23 cellular contexts compared by ENCODE assay signal in the genomic region with DNA sequence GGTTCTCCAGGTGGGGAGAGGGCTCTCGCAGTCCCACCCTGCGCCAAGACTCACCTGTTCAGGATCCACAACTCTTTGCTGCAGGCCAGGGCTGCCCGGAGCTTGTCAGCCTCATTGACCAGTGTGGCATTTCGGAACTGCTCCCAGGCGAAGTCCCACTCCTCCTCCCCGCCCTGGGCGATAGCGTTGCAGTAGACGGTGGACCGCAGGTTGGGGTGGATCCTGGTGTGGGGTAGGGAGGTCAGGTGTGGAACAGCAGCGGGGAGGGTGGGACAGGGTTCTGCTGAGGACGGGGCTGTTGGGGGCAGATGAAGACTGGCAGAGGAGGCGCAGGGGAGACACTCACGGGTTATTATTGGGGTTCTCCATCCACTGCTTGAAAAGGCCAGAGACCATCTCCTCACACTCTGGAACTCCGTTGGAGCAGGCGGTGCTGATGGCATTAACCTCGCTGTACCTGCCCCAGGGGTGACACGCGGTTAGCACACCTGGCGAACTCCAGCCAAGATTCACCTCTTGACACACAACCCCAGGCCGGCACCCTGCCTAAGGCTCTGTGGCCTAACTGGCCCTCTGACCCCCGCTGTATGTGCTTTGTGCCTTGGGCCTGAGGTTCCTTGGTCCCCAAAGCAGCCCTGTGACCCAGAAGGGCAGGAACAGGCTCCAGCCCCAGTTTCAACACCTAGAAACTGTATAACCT. TPM values are rescaled to one million over a fixed set of nuclear protein-coding genes. Genes with fewer than 3 reads are reported as not detected.
DNase-seq lines count a peak whose midpoint lies in the region; ATAC-seq, FAIRE-seq and TF ChIP-seq lines count a peak whose summit lies in the region.
"Had no signal": no experiment of that assay in that cellular context is flagged by ENCODE, and none has a peak within 500 bp of the region (broad histone marks: within the 10 kb centered on the region; RNA-seq: fewer than 3 reads in every experiment).

No MANE protein-coding gene starts in this region.

- in situ Hi-C loops in HepG2 (cut with HindIII; ENCODE audit: extremely low pct_ligation_motif_present, low pct_unique_long_range_greater_than_20kb) (no loop called here), HAP-1 (cut with MboI; ENCODE audit: low sequenced_read_pairs) (no loop called here)

- no peak for TF ChIP-seq EP300 in HepG2 (IDR thresholded peaks at IDR 0.05; ENCODE audit: low read depth in 2 of 2, low read length in 2 of 2)
- TF ChIP-seq EP300 in HepG2 (CRISPR knock-in tag; IDR thresholded peaks at IDR 0.05; ENCODE audit: borderline replicate concordance): no peak

- CTCF ChIA-PET in HepG2 (lab: Yijun Ruan, JAX; ENCODE audit: low intra/inter-chr PET ratio, low total read pairs): no interaction called here

- H3K27me3 ChIP-seq in H7 (ENCODE audit: control insufficient read depth, insufficient read depth, low read length): no peaks in the 10 kb centered on the region
- no peaks in the 10 kb centered on the region for H3K27me3 ChIP-seq in HepG2 (ENCODE audit: control insufficient read depth in 1 of 2, insufficient read depth in 2 of 2, low read length in 2 of 2)
- no peaks in the 10 kb centered on the region for H3K27me3 ChIP-seq in spleen (replicated peaks in 1 of 7)
- no peaks in the 10 kb centered on the region for H3K27me3 ChIP-seq in HAP-1 (ENCODE audit: low read depth)
- H3K27me3 ChIP-seq: SJSA1 had no signal

- peaks cover 9% of the 10 kb centered on the region for H3K9me3 Mint-ChIP-seq in chondrocyte (ENCODE audit: low read depth)

- POLR2A ChIA-PET in HepG2 (lab: Yijun Ruan, JAX): no interaction called here

- peak; percentile 32 for DNase-seq in H7
- peak; percentile 81 for DNase-seq in chondrocyte (ENCODE audit: low spot score)
- no peak for DNase-seq in HepG2 (ENCODE audit: low spot score)
- DNase-seq in spleen: peak; percentile 54
- no peak for DNase-seq in NCI-H345 treated with DMSO at 0.1 percent for 48 hours (lab: John Stamatoyannopoulos, UW; ENCODE audit: unreplicated experiment)
- no peak for DNase-seq in HAP-1 (ENCODE audit: low spot score in 2 of 2)
- DNase-seq: C1 segment of cervical spinal cord; CD4-positive, alpha-beta memory T cell; COR-L47; GM23248; H9; NCI-H1048; NCI-H1417; NCI-H1694; NCI-H2029 treated with DMSO at 0.1 percent for 48 hours; NCI-H510A; NCI-H774; PC-3 had no signal

- H3K4me3 ChIP-seq in H7 (ENCODE audit: insufficient read depth, low read depth, low read length): no peak overlapping the region
- H3K4me3 ChIP-seq in HepG2 (replicated peaks in 1 of 3; ENCODE audit: insufficient read depth in 1 of 3, low read depth in 2 of 3, low read length in 3 of 3): no peak overlapping the region
- H3K4me3 ChIP-seq in spleen: no peak overlapping the region
- H3K4me3 ChIP-seq in HAP-1: no peak overlapping the region
- H3K4me3 ChIP-seq: A549, GM23248, SJSA1 had no signal

- H3K4me1 ChIP-seq in HepG2 (ENCODE audit: insufficient read depth, low read length) (peaks cover 17% of the 10 kb centered on the region), spleen (no peaks in the 10 kb centered on the region), HAP-1 (no peaks in the 10 kb centered on the region)

- intact Hi-C loops in HepG2 (cut with micrococcal nuclease; ENCODE audit: unreplicated experiment) (no loop called here), spleen (cut with DNase I; ENCODE audit: low total_unique reads) (no loop called here)

- no peak overlapping the region for H2AFZ ChIP-seq in HepG2 (ENCODE audit: low read length)
- H2AFZ ChIP-seq: GM23248 had no signal

- no peak overlapping the region for H3K27ac Mint-ChIP-seq in chondrocyte (ENCODE audit: unreplicated experiment)
- H3K27ac Mint-ChIP-seq: CD4-positive, alpha-beta memory T cell; H9 had no signal

- ATAC-seq in HepG2: peak; percentile 25; the same call in 2 of the 3 replicates
- ATAC-seq in HG02938 (IDR thresholded peaks at IDR 0.05; ENCODE audit: unreplicated experiment): no peak
- ATAC-seq: PC-3, Right ventricle myocardium inferior had no signal

- no peak overlapping the region for H3K4me3 Mint-ChIP-seq in chondrocyte (ENCODE audit: unreplicated experiment)
- H3K4me3 Mint-ChIP-seq: CD4-positive, alpha-beta memory T cell; H9 had no signal

- H3K36me3 ChIP-seq in H7 (replicated peaks; ENCODE audit: control insufficient read depth, insufficient read depth, low read length) (no peaks in the 10 kb centered on the region), HepG2 (replicated peaks in 1 of 2; ENCODE audit: control insufficient read depth in 1 of 2, insufficient read depth in 2 of 2, low read length in 2 of 2) (peaks cover 23 to 65% of the 10 kb centered on the region in 2 experiments), spleen (peaks cover 0 to 83% (median 2%) of the 10 kb centered on the region in 6 donors), HAP-1 (replicated peaks) (no peaks in the 10 kb centered on the region; the same call in 1 of the 2 replicates)

- no peak overlapping the region for H3K9ac ChIP-seq in HepG2 (ENCODE audit: insufficient read depth, low read depth, low read length)
- H3K9ac ChIP-seq: GM23248 had no signal

- WGBS in HepG2 (ENCODE audit: low lambda C conversion rate): 92% methylated on average over 21 of the region's 22 CpGs
- WGBS in spleen, 5 donors: 89 to 98% (median 97%) methylated on average over 17 to 22 of the region's 22 CpGs

- H4K20me1 ChIP-seq in HepG2 (ENCODE audit: insufficient read depth, low read length): no peaks in the 10 kb centered on the region

- H3K36me3 Mint-ChIP-seq in chondrocyte (ENCODE audit: low read depth): peaks cover 31% of the 10 kb centered on the region

- H3K79me2 ChIP-seq in HepG2 (ENCODE audit: insufficient read depth, low read length): no peaks in the 10 kb centered on the region

- TF ChIP-seq POLR2A in HepG2 (IDR thresholded peaks at IDR 0.05; ENCODE audit: insufficient read depth in 1 of 2, low read depth in 2 of 2, low read length in 2 of 2) (0 out of 4 replicates have a peak, but pooled peaks of 1 of the 2 experiments have one; percentile 8), spleen (IDR thresholded peaks at IDR 0.05) (no peak)

- no peak for TF ChIP-seq RAD21 in HepG2 (CRISPR knock-in tag; IDR thresholded peaks at IDR 0.05)

- H3K27me3 Mint-ChIP-seq in chondrocyte (ENCODE audit: low read depth): no peaks in the 10 kb centered on the region

- BruUV-seq in HepG2 (replicated peaks; lab: Mats Ljungman, UMichigan): no TSS peak

- no peak for FAIRE-seq in HepG2 (lab: Jason Lieb, UNC)
- FAIRE-seq: A549, G401.6 had no signal

- TF ChIP-seq CTCF in chondrocyte (IDR thresholded peaks at IDR 0.05) (no peak), HepG2 (CRISPR knock-in tag; IDR thresholded peaks at IDR 0.05) (no peak), spleen (IDR thresholded peaks at IDR 0.05 in 8 of 11, conservative IDR thresholded peaks at IDR 0.05 in 3 of 11) (no peak)

- no peak overlapping the region for H3K4me2 ChIP-seq in HepG2 (ENCODE audit: low read depth, low read length)
- H3K4me2 ChIP-seq: A549 had no signal

- H3K4me1 Mint-ChIP-seq in chondrocyte (ENCODE audit: low read depth): peaks cover 16% of the 10 kb centered on the region
- H3K4me1 Mint-ChIP-seq: CD4-positive, alpha-beta memory T cell; H9 had no signal

- H3K27ac ChIP-seq in HepG2 (ENCODE audit: extremely low read length, insufficient read depth, low read length) (no peak overlapping the region), spleen (no peak overlapping the region)
- H3K27ac ChIP-seq: A549, GM23248, SJSA1 had no signal

- H3K9me3 ChIP-seq in HepG2 (ENCODE audit: low read length) (no peaks in the 10 kb centered on the region), spleen (peaks cover 0 to 21% (median 18%) of the 10 kb centered on the region in 8 donors), HAP-1 (no peaks in the 10 kb centered on the region)
- H3K9me3 ChIP-seq: SJSA1 had no signal

RNA-seq across cellular contexts. Expression of a gene that starts 16.1 kb away (rescaled TPM):
- 2.0 TPM in 2 replicates for total RNA-seq in H7 (2014; rRNA removed; shearing (Covaris generic))
- 0.25 to 0.51 TPM (median 0.36 TPM) in 3 replicates for total RNA-seq in chondrocyte
- total RNA-seq in HepG2 (2016; rRNA removed; fragmentation: Illumina TruSeq; extraction: Trizol): not detected in 2 replicates
- not detected in 2 replicates for total RNA-seq in HepG2 (2016; cell fraction: cytosol; rRNA removed; fragmentation: Illumina TruSeq; extraction: Trizol; ENCODE audit: low read depth)
- total RNA-seq in HepG2 (2016; cell fraction: insoluble cytoplasmic fraction; rRNA removed; fragmentation: Illumina TruSeq; extraction: Trizol): 0.13 TPM in 1 of 2 replicates, not detected in the other
- not detected in 2 replicates for total RNA-seq in HepG2 (2016; cell fraction: membrane; rRNA removed; fragmentation: Illumina TruSeq; extraction: Trizol)
- not detected in 2 replicates for total RNA-seq in HepG2 (2016; cell fraction: nucleus; rRNA removed; fragmentation: Illumina TruSeq; extraction: Trizol)
- not detected in 2 replicates for polyA plus RNA-seq in HepG2 (2011; rRNA removed)
- polyA plus RNA-seq in HepG2 (2011; cell fraction: cytosol; rRNA removed): not detected in 2 replicates
- polyA plus RNA-seq in HepG2 (2011; cell fraction: nucleus; rRNA removed): not detected in 2 replicates
- polyA plus RNA-seq in HepG2 (2012): not detected in 2 replicates
- polyA plus RNA-seq in HepG2 (2016; cell fraction: cytosol; fragmentation: Illumina TruSeq; extraction: Trizol; ENCODE audit: low read depth): not detected in 2 replicates
- polyA plus RNA-seq in HepG2 (2016; cell fraction: insoluble cytoplasmic fraction; fragmentation: Illumina TruSeq; extraction: Trizol; ENCODE audit: low read depth): not detected in 2 replicates
- not detected in 2 replicates for polyA plus RNA-seq in HepG2 (2016; cell fraction: membrane; fragmentation: Illumina TruSeq; extraction: Trizol; ENCODE audit: low read depth)
- polyA plus RNA-seq in HepG2 (2016; cell fraction: nucleus; fragmentation: Illumina TruSeq; extraction: Trizol; ENCODE audit: insufficient read depth, low read depth): not detected in 2 replicates
- not detected in 2 replicates for polyA minus RNA-seq in HepG2 (2011; rRNA and poly(A)+ RNA removed; ENCODE audit: low replicate concordance)
- not detected in 2 replicates for polyA minus RNA-seq in HepG2 (2011; cell fraction: cytosol; rRNA and poly(A)+ RNA removed)
- not detected in 2 replicates for polyA minus RNA-seq in HepG2 (2011; cell fraction: nucleus; rRNA and poly(A)+ RNA removed)
- total RNA-seq in spleen: not detected
- polyA plus RNA-seq in spleen: under 1 TPM in 1 of 3 donors, not detected in 2; 0.05 TPM
- total RNA-seq: CD4-positive, alpha-beta memory T cell; GM23248; SJSA1 had no signal
- polyA plus RNA-seq: CD4-positive, alpha-beta memory T cell; GM23248 had no signal

RNA-seq across cellular contexts. Expression of a gene that starts 22.4 kb away (rescaled TPM):
- 3.3 and 6.7 TPM in 2 replicates for total RNA-seq in H7 (2014; rRNA removed; shearing (Covaris generic))
- total RNA-seq in chondrocyte (46.5 to 64.9 TPM (median 48.1 TPM) in 3 replicates), HepG2 (2016; rRNA removed; fragmentation: Illumina TruSeq; extraction: Trizol) (34.6 and 60.4 TPM in 2 replicates), spleen (100 to 1,000 TPM in 1 of 7 donors, 10 to 100 TPM in 6; 16.6 to 226 (median 35.1) TPM)
- total RNA-seq in HepG2 (2016; cell fraction: cytosol; rRNA removed; fragmentation: Illumina TruSeq; extraction: Trizol; ENCODE audit: low read depth): 15.6 and 16.8 TPM in 2 replicates
- 26.1 and 65.2 TPM in 2 replicates for total RNA-seq in HepG2 (2016; cell fraction: insoluble cytoplasmic fraction; rRNA removed; fragmentation: Illumina TruSeq; extraction: Trizol)
- total RNA-seq in HepG2 (2016; cell fraction: membrane; rRNA removed; fragmentation: Illumina TruSeq; extraction: Trizol): 26.0 and 27.7 TPM in 2 replicates
- total RNA-seq in HepG2 (2016; cell fraction: nucleus; rRNA removed; fragmentation: Illumina TruSeq; extraction: Trizol): 86.6 and 113 TPM in 2 replicates
- polyA plus RNA-seq in HepG2 (2011; rRNA removed) (91.6 and 133 TPM in 2 replicates), spleen (10 to 100 TPM in 1 of 3 donors, 1 to 10 TPM in 2; 1.3 to 11.0 (median 7.7) TPM)
- polyA plus RNA-seq in HepG2 (2011; cell fraction: cytosol; rRNA removed): 71.6 and 76.1 TPM in 2 replicates
- polyA plus RNA-seq in HepG2 (2011; cell fraction: nucleus; rRNA removed): 264 and 286 TPM in 2 replicates
- 157 and 182 TPM in 2 replicates for polyA plus RNA-seq in HepG2 (2012)
- polyA plus RNA-seq in HepG2 (2016; cell fraction: cytosol; fragmentation: Illumina TruSeq; extraction: Trizol; ENCODE audit: low read depth): 14.0 and 14.9 TPM in 2 replicates
- polyA plus RNA-seq in HepG2 (2016; cell fraction: insoluble cytoplasmic fraction; fragmentation: Illumina TruSeq; extraction: Trizol; ENCODE audit: low read depth): 44.3 and 62.9 TPM in 2 replicates
- 31.7 and 35.7 TPM in 2 replicates for polyA plus RNA-seq in HepG2 (2016; cell fraction: membrane; fragmentation: Illumina TruSeq; extraction: Trizol; ENCODE audit: low read depth)
- 327 and 338 TPM in 2 replicates for polyA plus RNA-seq in HepG2 (2016; cell fraction: nucleus; fragmentation: Illumina TruSeq; extraction: Trizol; ENCODE audit: insufficient read depth, low read depth)
- 0.07 and 103 TPM in 2 replicates for polyA minus RNA-seq in HepG2 (2011; rRNA and poly(A)+ RNA removed; ENCODE audit: low replicate concordance)
- 60.8 and 79.8 TPM in 2 replicates for polyA minus RNA-seq in HepG2 (2011; cell fraction: cytosol; rRNA and poly(A)+ RNA removed)
- polyA minus RNA-seq in HepG2 (2011; cell fraction: nucleus; rRNA and poly(A)+ RNA removed): 44.8 and 60.0 TPM in 2 replicates
- polyA plus RNA-seq: CD4-positive, alpha-beta memory T cell had no signal

RNA-seq across cellular contexts. Expression of a gene that starts 41.2 kb away (rescaled TPM):
- 1.6 and 2.6 TPM in 2 replicates for total RNA-seq in H7 (2014; rRNA removed; shearing (Covaris generic))
- total RNA-seq in chondrocyte (0.97 to 2.7 TPM (median 2.1 TPM) in 3 replicates), HepG2 (2016; rRNA removed; fragmentation: Illumina TruSeq; extraction: Trizol) (not detected in 2 replicates), spleen (1 to 10 TPM in 1 of 7 donors, under 1 TPM in 6; 0.19 to 1.0 (median 0.60) TPM)
- total RNA-seq in HepG2 (2016; cell fraction: cytosol; rRNA removed; fragmentation: Illumina TruSeq; extraction: Trizol; ENCODE audit: low read depth): 0.09 TPM in 1 of 2 replicates, not detected in the other
- not detected in 2 replicates for total RNA-seq in HepG2 (2016; cell fraction: insoluble cytoplasmic fraction; rRNA removed; fragmentation: Illumina TruSeq; extraction: Trizol)
- total RNA-seq in HepG2 (2016; cell fraction: membrane; rRNA removed; fragmentation: Illumina TruSeq; extraction: Trizol): not detected in 2 replicates
- not detected in 2 replicates for total RNA-seq in HepG2 (2016; cell fraction: nucleus; rRNA removed; fragmentation: Illumina TruSeq; extraction: Trizol)
- polyA plus RNA-seq in HepG2 (2011; rRNA removed) (not detected in 2 replicates), spleen (1 to 10 TPM in 1 of 3 donors, under 1 TPM in 2; 0.45 to 1.2 (median 0.61) TPM)
- polyA plus RNA-seq in HepG2 (2011; cell fraction: cytosol; rRNA removed): not detected in 2 replicates
- polyA plus RNA-seq in HepG2 (2011; cell fraction: nucleus; rRNA removed): not detected in 2 replicates
- not detected in 2 replicates for polyA plus RNA-seq in HepG2 (2012)
- polyA plus RNA-seq in HepG2 (2016; cell fraction: cytosol; fragmentation: Illumina TruSeq; extraction: Trizol; ENCODE audit: low read depth): 0.09 TPM in 1 of 2 replicates, not detected in the other
- not detected in 2 replicates for polyA plus RNA-seq in HepG2 (2016; cell fraction: insoluble cytoplasmic fraction; fragmentation: Illumina TruSeq; extraction: Trizol; ENCODE audit: low read depth)
- polyA plus RNA-seq in HepG2 (2016; cell fraction: membrane; fragmentation: Illumina TruSeq; extraction: Trizol; ENCODE audit: low read depth): not detected in 2 replicates
- polyA plus RNA-seq in HepG2 (2016; cell fraction: nucleus; fragmentation: Illumina TruSeq; extraction: Trizol; ENCODE audit: insufficient read depth, low read depth): not detected in 2 replicates
- polyA minus RNA-seq in HepG2 (2011; rRNA and poly(A)+ RNA removed; ENCODE audit: low replicate concordance): 1.7 TPM in 1 of 2 replicates, not detected in the other
- polyA minus RNA-seq in HepG2 (2011; cell fraction: cytosol; rRNA and poly(A)+ RNA removed): 1.3 TPM in 1 of 2 replicates, not detected in the other
- polyA minus RNA-seq in HepG2 (2011; cell fraction: nucleus; rRNA and poly(A)+ RNA removed): 0.26 TPM in 1 of 2 replicates, not detected in the other
- total RNA-seq: GM23248, H9 had no signal

Comparison
In these comparisons a context has a peak if more than half of its experiments do, and no peak if none do; other contexts are left out.
1. DNase-seq: peak in H7 (single experiment), chondrocyte (single experiment) and spleen (single experiment); none in HepG2 (single experiment), NCI-H345 treated with DMSO at 0.1 percent for 48 hours (single experiment) and HAP-1 (0 of 2).